ENCODE assay signal across 9 cellular contexts in the genomic region with DNA sequence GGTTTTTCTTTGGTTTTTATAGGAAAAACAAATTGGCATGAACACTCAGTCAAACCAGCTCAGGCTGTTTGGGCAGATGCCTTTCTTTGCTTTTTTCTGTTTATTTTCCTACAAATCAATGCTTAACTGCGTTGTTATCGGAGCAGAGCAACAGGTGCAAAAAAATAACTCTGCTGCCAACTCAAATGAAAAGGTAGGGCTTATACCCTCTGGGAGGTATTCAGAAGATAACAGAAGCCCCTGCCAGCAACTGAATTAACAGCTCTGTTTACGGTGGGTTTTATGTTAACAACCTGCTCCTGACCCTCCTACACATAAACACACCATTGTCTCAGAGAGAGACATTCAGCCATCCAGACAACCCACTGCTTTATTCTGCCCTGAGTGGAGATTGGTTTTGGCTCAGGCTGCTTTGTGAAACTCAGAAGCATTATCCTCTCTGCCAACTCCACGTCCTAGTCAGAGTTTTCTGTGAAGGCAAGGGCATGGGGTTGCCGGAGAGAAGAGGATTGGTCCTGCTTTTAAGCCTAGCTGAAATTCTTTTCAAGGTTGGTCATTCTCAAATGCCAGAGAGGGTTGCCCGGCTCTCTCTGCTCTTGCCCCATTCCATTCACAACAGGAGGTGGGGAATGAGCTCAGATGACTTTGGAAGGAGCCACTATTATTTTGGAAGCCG. TPM values are rescaled to one million over a fixed set of nuclear protein-coding genes. Genes with fewer than 3 reads are reported as not detected.
DNase-seq lines count a peak whose midpoint lies in the region; ATAC-seq and TF ChIP-seq lines count a peak whose summit lies in the region.
"Had no signal": no experiment of that assay in that cellular context is flagged by ENCODE, and none has a peak within 500 bp of the region (broad histone marks: within the 10 kb centered on the region; RNA-seq: fewer than 3 reads in every experiment).

No MANE protein-coding gene starts in this region.

- intact Hi-C loops in lower lobe of right lung (cut with DNase I) (no loop called here), vagina (cut with DNase I) (no loop called here)

- peaks cover 24% of the 10 kb centered on the region for H3K4me1 ChIP-seq in lower lobe of right lung
- peaks cover 44% of the 10 kb centered on the region for H3K4me1 ChIP-seq in vagina
- no peaks in the 10 kb centered on the region for H3K4me1 ChIP-seq in BE2C

- ATAC-seq in lower lobe of right lung = peak; percentile 61 to 75

- TF ChIP-seq POLR2A in vagina (IDR thresholded peaks at IDR 0.05) = no peak

- H3K36me3 ChIP-seq in lower lobe of right lung = no peaks in the 10 kb centered on the region
- no peaks in the 10 kb centered on the region for H3K36me3 ChIP-seq in vagina
- H3K36me3 ChIP-seq in BE2C = no peaks in the 10 kb centered on the region

- DNase-seq in NCI-H146 (lab: John Stamatoyannopoulos, UW) = peak; percentile 96
- DNase-seq in caudate nucleus (lab: John Stamatoyannopoulos, UW) = peak in 44 of 61 donors; percentile 10 to 76 (median 48)
- DNase-seq in lower lobe of right lung = no peak
- DNase-seq in vagina (ENCODE audit: extremely low spot score in 2 of 2) = no peak
- no peak for DNase-seq in activated CD4-positive, alpha-beta T cell treated with anti-CD3 and anti-CD28 coated beads, Interleukin-2, amount 50 U/mL, for 48 hours
- DNase-seq in coronary artery (ENCODE audit: low spot score) = no peak
- DNase-seq in BE2C = no peak

- H3K4me3 ChIP-seq in lower lobe of right lung (no peak overlapping the region), vagina (no peak overlapping the region), coronary artery (no peak overlapping the region), BE2C (ENCODE audit: low read depth, low read length) (no peak overlapping the region)

- peak overlapping the region; percentile 75 for H3K27ac ChIP-seq in caudate nucleus (ENCODE audit: low read depth, low read length)
- H3K27ac ChIP-seq in lower lobe of right lung = peak overlapping the region; percentile 68
- peak overlapping the region; percentile 41 for H3K27ac ChIP-seq in vagina
- H3K27ac ChIP-seq in coronary artery = no peak overlapping the region

- H3K27me3 ChIP-seq in lower lobe of right lung (ENCODE audit: low read depth) (no peaks in the 10 kb centered on the region), vagina (no peaks in the 10 kb centered on the region), BE2C (no peaks in the 10 kb centered on the region)

- no peaks in the 10 kb centered on the region for H3K9me3 ChIP-seq in lower lobe of right lung
- no peaks in the 10 kb centered on the region for H3K9me3 ChIP-seq in vagina
- H3K9me3 ChIP-seq in BE2C = no peaks in the 10 kb centered on the region

- TF ChIP-seq CTCF in lower lobe of right lung (IDR thresholded peaks at IDR 0.05) = no peak
- no peak for TF ChIP-seq CTCF in vagina (IDR thresholded peaks at IDR 0.05)
- TF ChIP-seq CTCF in coronary artery (IDR thresholded peaks at IDR 0.05) = no peak
- TF ChIP-seq CTCF in BE2C (IDR thresholded peaks at IDR 0.05; ENCODE audit: low read depth, low read length) = no peak

RNA-seq across cellular contexts. Expression of gene EHF, which starts 11.3 kb away (rescaled TPM):
- total RNA-seq in lower lobe of right lung (60.5 TPM), vagina (121 TPM)
- not detected for polyA plus RNA-seq in BE2C (2012; ENCODE audit: insufficient read depth, insufficient read length, low read depth)
- total RNA-seq: glomerular endothelial cell, OCI-LY7 had no signal

Comparison
In these comparisons a context has a peak if more than half of its experiments do, and no peak if none do; other contexts are left out.
1. DNase-seq: peak in NCI-H146 (single experiment) and caudate nucleus (44 of 61); none in lower lobe of right lung (single experiment), vagina (0 of 2), activated CD4-positive, alpha-beta T cell treated with anti-CD3 and anti-CD28 coated beads, Interleukin-2, amount 50 U/mL, for 48 hours (0 of 2), coronary artery (single experiment) and BE2C (single experiment).
2. H3K27ac ChIP-seq: peak in caudate nucleus (single experiment), lower lobe of right lung (single experiment) and vagina (single experiment); none in coronary artery (0 of 2).